1 cellular context compared by ENCODE assay signal in the genomic region with DNA sequence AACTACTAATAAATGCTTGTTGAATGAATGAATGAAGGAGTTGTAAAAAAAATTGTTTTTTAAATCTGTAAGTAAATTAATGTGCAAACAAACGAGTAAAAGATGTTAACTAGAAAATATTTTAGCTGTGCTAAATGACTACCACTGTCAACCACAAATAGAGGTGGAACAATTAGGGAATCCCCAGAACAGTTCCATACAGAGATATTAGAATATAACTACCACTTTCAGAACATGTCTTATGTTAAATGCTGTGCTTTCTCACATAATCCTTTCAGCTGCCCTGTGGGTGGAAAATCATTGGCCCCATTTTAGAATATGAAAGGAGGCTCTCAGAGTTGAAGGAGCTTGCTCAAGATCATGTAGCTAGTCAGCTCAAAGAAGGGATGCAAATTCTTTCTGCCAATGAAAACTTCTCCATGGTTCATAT.
TF ChIP-seq lines count a peak whose summit lies in the region.

No MANE protein-coding gene starts in this region.

TF ChIP-seq in GM12878, 131 proteins besides CTCF, POLR2A, EP300 and RAD21 (continued from another document and continues in another):
- TF ChIP-seq BCL3 (IDR thresholded peaks at IDR 0.05; ENCODE audit: borderline replicate concordance, insufficient read depth, low read depth, low read length, poor library complexity, severe bottlenecking), result peak; percentile 83
- no peak for TF ChIP-seq CREB1 (IDR thresholded peaks at IDR 0.05; ENCODE audit: low read depth)
- no peak; the same call in none of the 2 replicates for TF ChIP-seq ZNF687 (IDR thresholded peaks at IDR 0.05)
- TF ChIP-seq SMC3 (IDR thresholded peaks at IDR 0.05; ENCODE audit: borderline replicate concordance, low read length), result 0 out of 2 replicates have a peak, but pooled peaks have one; percentile 13
- TF ChIP-seq MYB (IDR thresholded peaks at IDR 0.05; ENCODE audit: borderline replicate concordance, low read depth, low read length), result no peak
- TF ChIP-seq NBN (IDR thresholded peaks at IDR 0.05), result 0 out of 2 replicates have a peak, but pooled peaks have one; percentile 38
- TF ChIP-seq CREM (IDR thresholded peaks at IDR 0.05; ENCODE audit: low read depth), result peak; percentile 26; the same call in 1 of the 2 replicates
- TF ChIP-seq POLR2AphosphoS5 (IDR thresholded peaks at IDR 0.05; ENCODE audit: low read length), result peak; percentile 28; the same call in 1 of the 2 replicates
- no peak for TF ChIP-seq TAF1 (IDR thresholded peaks at IDR 0.05; ENCODE audit: borderline replicate concordance, low read depth, low read length)
- 0 out of 2 replicates have a peak, but pooled peaks have one; percentile 9 for TF ChIP-seq NR2F1 (conservative IDR thresholded peaks at IDR 0.05)
- no peak for TF ChIP-seq SUZ12 (IDR thresholded peaks at IDR 0.05; ENCODE audit: unreplicated experiment)
- no peak for TF ChIP-seq STAT3 (IDR thresholded peaks at IDR 0.05; ENCODE audit: low read depth, low read length)
- no peak for TF ChIP-seq EED (IDR thresholded peaks at IDR 0.05; ENCODE audit: low read depth)
- no peak for TF ChIP-seq KDM1A (IDR thresholded peaks at IDR 0.05; ENCODE audit: borderline replicate concordance)
- peak; percentile 39; the same call in 1 of the 2 replicates for TF ChIP-seq ATF7 (IDR thresholded peaks at IDR 0.05; ENCODE audit: low read depth)
- TF ChIP-seq MEF2A (IDR thresholded peaks at IDR 0.05; ENCODE audit: insufficient read depth, low read depth, low read length), result peak; percentile 46; the same call in 1 of the 2 replicates
- no peak for TF ChIP-seq ASH2L (IDR thresholded peaks at IDR 0.05; ENCODE audit: borderline replicate concordance, low read depth)
- TF ChIP-seq SMAD5 (IDR thresholded peaks at IDR 0.05; ENCODE audit: low read depth), result no peak
- TF ChIP-seq, protein P1, sequence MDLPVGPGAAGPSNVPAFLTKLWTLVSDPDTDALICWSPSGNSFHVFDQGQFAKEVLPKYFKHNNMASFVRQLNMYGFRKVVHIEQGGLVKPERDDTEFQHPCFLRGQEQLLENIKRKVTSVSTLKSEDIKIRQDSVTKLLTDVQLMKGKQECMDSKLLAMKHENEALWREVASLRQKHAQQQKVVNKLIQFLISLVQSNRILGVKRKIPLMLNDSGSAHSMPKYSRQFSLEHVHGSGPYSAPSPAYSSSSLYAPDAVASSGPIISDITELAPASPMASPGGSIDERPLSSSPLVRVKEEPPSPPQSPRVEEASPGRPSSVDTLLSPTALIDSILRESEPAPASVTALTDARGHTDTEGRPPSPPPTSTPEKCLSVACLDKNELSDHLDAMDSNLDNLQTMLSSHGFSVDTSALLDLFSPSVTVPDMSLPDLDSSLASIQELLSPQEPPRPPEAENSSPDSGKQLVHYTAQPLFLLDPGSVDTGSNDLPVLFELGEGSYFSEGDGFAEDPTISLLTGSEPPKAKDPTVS (IDR thresholded peaks at IDR 0.05; ENCODE audit: low read depth, low read length), result no peak
- peak; percentile 92 for TF ChIP-seq NFIC (IDR thresholded peaks at IDR 0.05; ENCODE audit: low read depth, low read length)
- peak; percentile 63; the same call in 1 of the 2 replicates for TF ChIP-seq ZNF592 (IDR thresholded peaks at IDR 0.05)
- TF ChIP-seq POU2F2 (IDR thresholded peaks at IDR 0.05; ENCODE audit: borderline replicate concordance, low read depth, low read length), result peak; percentile 58; the same call in 1 of the 3 replicates
- TF ChIP-seq WRNIP1 (IDR thresholded peaks at IDR 0.05; ENCODE audit: borderline replicate concordance, low read depth, low read length), result no peak
- TF ChIP-seq SREBF1 (IDR thresholded peaks at IDR 0.05; ENCODE audit: low read length), result no peak
- TF ChIP-seq SIX5 (IDR thresholded peaks at IDR 0.05; ENCODE audit: low read depth, low read length, severe bottlenecking), result no peak
- no peak for TF ChIP-seq SRF (IDR thresholded peaks at IDR 0.05; ENCODE audit: low read depth in 2 of 2, low read length in 2 of 2)
- TF ChIP-seq YY1 (IDR thresholded peaks at IDR 0.05; ENCODE audit: low read depth, low read length), result 0 out of 2 replicates have a peak, but pooled peaks have one; percentile 43
- peak; percentile 90 for TF ChIP-seq ATF2 (IDR thresholded peaks at IDR 0.05; ENCODE audit: low read length)
- peak; percentile 88 for TF ChIP-seq MTA2 (IDR thresholded peaks at IDR 0.05; ENCODE audit: low read depth)
- no peak for TF ChIP-seq NFXL1 (IDR thresholded peaks at IDR 0.05; ENCODE audit: borderline replicate concordance)
- TF ChIP-seq NRF1 (conservative IDR thresholded peaks at IDR 0.05; ENCODE audit: low read depth, low read length), result no peak
- TF ChIP-seq USF2 (IDR thresholded peaks at IDR 0.05; ENCODE audit: borderline replicate concordance, low read depth, low read length), result no peak
- peak; percentile 56 for TF ChIP-seq IKZF1 (conservative IDR thresholded peaks at IDR 0.05)
- no peak for TF ChIP-seq MTA3 (IDR thresholded peaks at IDR 0.05; ENCODE audit: borderline replicate concordance, low read length)
- TF ChIP-seq, protein P2, sequence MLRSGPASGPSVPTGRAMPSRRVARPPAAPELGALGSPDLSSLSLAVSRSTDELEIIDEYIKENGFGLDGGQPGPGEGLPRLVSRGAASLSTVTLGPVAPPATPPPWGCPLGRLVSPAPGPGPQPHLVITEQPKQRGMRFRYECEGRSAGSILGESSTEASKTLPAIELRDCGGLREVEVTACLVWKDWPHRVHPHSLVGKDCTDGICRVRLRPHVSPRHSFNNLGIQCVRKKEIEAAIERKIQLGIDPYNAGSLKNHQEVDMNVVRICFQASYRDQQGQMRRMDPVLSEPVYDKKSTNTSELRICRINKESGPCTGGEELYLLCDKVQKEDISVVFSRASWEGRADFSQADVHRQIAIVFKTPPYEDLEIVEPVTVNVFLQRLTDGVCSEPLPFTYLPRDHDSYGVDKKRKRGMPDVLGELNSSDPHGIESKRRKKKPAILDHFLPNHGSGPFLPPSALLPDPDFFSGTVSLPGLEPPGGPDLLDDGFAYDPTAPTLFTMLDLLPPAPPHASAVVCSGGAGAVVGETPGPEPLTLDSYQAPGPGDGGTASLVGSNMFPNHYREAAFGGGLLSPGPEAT (IDR thresholded peaks at IDR 0.05; ENCODE audit: low read depth), result peak; percentile 92
- TF ChIP-seq IKZF2 (IDR thresholded peaks at IDR 0.05), result peak; percentile 67 to 71; a peak in 2 of 4 replicates
- TF ChIP-seq MLLT1 (IDR thresholded peaks at IDR 0.05), result peak; percentile 42; the same call in 1 of the 2 replicates
- TF ChIP-seq E2F4 (IDR thresholded peaks at IDR 0.05; ENCODE audit: low read depth, low read length), result no peak
- TF ChIP-seq YBX1 (IDR thresholded peaks at IDR 0.05), result no peak
